Comparison of ENCODE assay signal across 22 cellular contexts in the genomic region with DNA sequence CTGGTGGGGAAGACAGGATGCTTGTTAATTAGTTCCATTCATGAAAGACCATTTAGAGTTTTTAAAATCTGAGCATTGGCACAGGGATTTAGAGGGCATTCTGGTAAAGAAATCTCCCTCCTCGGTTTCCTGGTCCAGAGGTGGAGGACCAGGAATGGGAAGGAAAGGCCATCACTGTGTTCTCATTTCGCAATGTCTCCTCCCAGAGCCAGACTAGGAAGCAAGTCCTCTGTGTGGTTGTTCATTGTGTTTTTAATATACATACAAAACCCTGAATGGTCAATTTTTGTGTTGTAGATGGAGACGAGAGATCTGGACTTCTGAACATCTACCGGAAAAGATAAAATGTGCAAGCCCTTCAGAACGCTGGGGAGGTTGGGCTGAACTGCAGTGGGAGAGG.
"Had no signal": no experiment of that assay in that cellular context is flagged by ENCODE, and none has a peak within 500 bp of the region (broad histone marks: within the 10 kb centered on the region; RNA-seq: fewer than 3 reads in every experiment).

No MANE protein-coding gene starts in this region.

- DNase-seq: dermis blood vessel endothelial cell; dorsolateral prefrontal cortex; effector CD4-positive, alpha-beta T cell; effector memory CD4-positive, alpha-beta T cell; erythroblast; esophagus squamous epithelium; foreskin fibroblast; foreskin melanocyte; gastrocnemius medialis; glutamatergic neuron; head of caudate nucleus; heart right ventricle; hippocampal formation; left colon; left ventricle myocardium superior; lower lobe of right lung; mesendoderm; midbrain had no signal

- H3K27me3 ChIP-seq: dorsolateral prefrontal cortex, esophagus squamous epithelium, gastrocnemius medialis, heart right ventricle had no signal

- ATAC-seq: esophagus mucosa, gastrocnemius medialis, heart right ventricle, left colon, left lobe of liver, left ventricle myocardium superior, lower lobe of right lung had no signal

- H3K9me3 ChIP-seq: esophagus squamous epithelium, gastrocnemius medialis, heart right ventricle, lower lobe of right lung had no signal

- H3K4me3 ChIP-seq: coronary artery, dorsolateral prefrontal cortex, esophagus squamous epithelium, gastrocnemius medialis, heart right ventricle, lower lobe of right lung had no signal

- H3K27ac ChIP-seq: coronary artery, dorsolateral prefrontal cortex, epithelial cell of prostate, esophagus squamous epithelium, gastrocnemius medialis, lower lobe of right lung had no signal

- H3K4me1 ChIP-seq: esophagus squamous epithelium, gastrocnemius medialis had no signal
